Comparison of ENCODE assay signal across 35 cellular contexts in the genomic region with DNA sequence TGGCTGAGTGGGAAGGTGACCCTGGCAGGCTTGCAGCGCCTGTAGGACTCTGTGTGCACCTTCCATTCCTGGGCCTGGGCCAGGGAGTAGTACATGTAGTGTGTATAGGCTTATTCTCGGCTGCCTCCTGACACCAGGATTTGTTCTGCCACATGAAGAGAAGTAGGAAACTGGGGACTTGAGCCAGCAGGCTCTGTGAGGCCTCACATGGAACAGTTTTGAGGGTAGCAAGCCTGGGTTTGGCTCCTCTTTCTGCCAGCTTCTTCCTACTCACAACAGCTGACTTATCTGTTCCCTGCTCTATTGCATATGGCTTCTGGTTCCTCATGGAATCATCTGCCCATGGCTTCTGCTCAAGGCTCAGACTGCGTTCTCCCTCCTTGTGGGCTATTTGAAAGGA. TPM values are rescaled to one million over a fixed set of nuclear protein-coding genes. Genes with fewer than 3 reads are reported as not detected.
"Had no signal": no experiment of that assay in that cellular context is flagged by ENCODE, and none has a peak within 500 bp of the region (broad histone marks: within the 10 kb centered on the region; RNA-seq: fewer than 3 reads in every experiment).

No MANE protein-coding gene starts in this region.

- DNase-seq: activated CD4-positive, alpha-beta memory T cell treated with anti-CD3 and anti-CD28 coated beads, Interleukin-2, amount 10 ng/mL, durations not matched to agents 7 days and 5 days; activated CD4-positive, alpha-beta T cell treated with anti-CD3 and anti-CD28 coated beads for 1 hour; activated CD4-positive, alpha-beta T cell treated with anti-CD3 and anti-CD28 coated beads for 48 hours; activated CD4-positive, CD25-positive, alpha-beta regulatory T cell; activated CD8-positive, alpha-beta memory T cell treated with anti-CD3 and anti-CD28 coated beads for 24 hours; activated CD8-positive, alpha-beta memory T cell treated with anti-CD3 and anti-CD28 coated beads, Interleukin-2, amount 10 ng/mL, durations not matched to agents 7 days and 5 days; activated CD8-positive, alpha-beta memory T cell treated with anti-CD3 and anti-CD28 coated beads, Interleukin-2, amount 50 U/mL, for 48 hours; activated gamma-delta T cell treated with Interleukin-2 at 50 U/mL for 16 hours; activated naive CD4-positive, alpha-beta T cell treated with anti-CD3 and anti-CD28 coated beads for 36 hours; activated T-cell treated with anti-CD3 and anti-CD28 coated beads, Interleukin-2, amount 50 U/mL, for 1 hour; adrenal gland; body of pancreas; caudate nucleus; cerebellar nuclear complex; Karpas-422; KBM-7; NCI-H1105; NCI-H1417 treated with DMSO at 0.1 percent for 48 hours; NCI-H1694; NCI-H1930; NCI-H2081 treated with DMSO at 0.1 percent for 48 hours; NCI-H345; NCI-H524 treated with DMSO at 0.1 percent for 48 hours; SIG-M5; T-cell; T-helper 2 cell; T-helper 9 cell had no signal

- H3K4me1 ChIP-seq: adrenal gland, body of pancreas, breast epithelium had no signal

- H3K27me3 Mint-ChIP-seq: activated CD4-positive, alpha-beta memory T cell treated with anti-CD3 and anti-CD28 coated beads, Interleukin-2, amount 10 ng/mL, durations not matched to agents 7 days and 5 days; activated CD8-positive, alpha-beta memory T cell treated with anti-CD3 and anti-CD28 coated beads, Interleukin-2, amount 10 ng/mL, durations not matched to agents 7 days and 5 days; T-cell had no signal

- H3K9me3 ChIP-seq: adrenal gland, body of pancreas, breast epithelium had no signal

- ATAC-seq: activated CD8-positive, alpha-beta memory T cell treated with anti-CD3 and anti-CD28 coated beads, Interleukin-2, amount 10 ng/mL, durations not matched to agents 7 days and 5 days; activated naive CD4-positive, alpha-beta T cell treated with anti-CD3 and anti-CD28 coated beads, Interleukin-2, amount 50 U/mL, for 72 hours; body of pancreas; Panc1; SK-N-SH treated with all-trans-retinoic acid at 6 μM for 48 hours; T-cell had no signal

- H3K27ac ChIP-seq: adrenal gland, body of pancreas, breast epithelium, VCaP had no signal

- H3K4me3 ChIP-seq: adrenal gland, body of pancreas, breast epithelium had no signal

- H3K4me3 Mint-ChIP-seq: activated CD4-positive, alpha-beta memory T cell treated with anti-CD3 and anti-CD28 coated beads, Interleukin-2, amount 10 ng/mL, durations not matched to agents 7 days and 5 days; activated CD8-positive, alpha-beta memory T cell treated with anti-CD3 and anti-CD28 coated beads, Interleukin-2, amount 10 ng/mL, durations not matched to agents 7 days and 5 days; activated naive CD4-positive, alpha-beta T cell treated with anti-CD3 and anti-CD28 coated beads for 36 hours; T-cell had no signal

- H3K4me1 Mint-ChIP-seq: activated CD4-positive, alpha-beta memory T cell treated with anti-CD3 and anti-CD28 coated beads, Interleukin-2, amount 10 ng/mL, durations not matched to agents 7 days and 5 days; activated CD8-positive, alpha-beta memory T cell treated with anti-CD3 and anti-CD28 coated beads, Interleukin-2, amount 10 ng/mL, durations not matched to agents 7 days and 5 days; T-cell had no signal

- H3K27ac Mint-ChIP-seq: activated CD4-positive, alpha-beta memory T cell treated with anti-CD3 and anti-CD28 coated beads, Interleukin-2, amount 10 ng/mL, durations not matched to agents 7 days and 5 days; activated CD8-positive, alpha-beta memory T cell treated with anti-CD3 and anti-CD28 coated beads, Interleukin-2, amount 10 ng/mL, durations not matched to agents 7 days and 5 days; activated naive CD4-positive, alpha-beta T cell treated with anti-CD3 and anti-CD28 coated beads for 36 hours; activated T-helper 2 cell treated with anti-CD3 and anti-CD28 coated beads, Interferon-gamma antibody, Interleukin-2, Interleukin-4, amounts not matched to agents 10 μg/mL and 5 μg/mL and 100 μg/mL, durations not matched to agents 14 hours and 24 hours and 36 hours; T-cell had no signal

- H3K36me3 ChIP-seq: adrenal gland, breast epithelium had no signal

- FAIRE-seq: astrocyte had no signal

- H3K27me3 ChIP-seq: adrenal gland, body of pancreas, breast epithelium had no signal

RNA-seq across cellular contexts. Expression of a gene that starts 10.8 kb away (rescaled TPM):
- total RNA-seq: activated CD4-positive, alpha-beta memory T cell treated with anti-CD3 and anti-CD28 coated beads, Interleukin-2, amount 10 ng/mL, durations not matched to agents 7 days and 5 days; activated CD8-positive, alpha-beta memory T cell treated with anti-CD3 and anti-CD28 coated beads, Interleukin-2, amount 10 ng/mL, durations not matched to agents 7 days and 5 days; activated naive CD4-positive, alpha-beta T cell treated with anti-CD3 and anti-CD28 coated beads for 36 hours; activated naive CD4-positive, alpha-beta T cell treated with anti-CD3 and anti-CD28 coated beads, Interleukin-2, amount 50 U/mL, for 72 hours; activated T-helper 2 cell treated with anti-CD3 and anti-CD28 coated beads, Interferon-gamma antibody, Interleukin-2, Interleukin-4, amounts not matched to agents 10 μg/mL and 5 μg/mL and 100 μg/mL, durations not matched to agents 14 hours and 24 hours and 36 hours; body of pancreas; SK-MEL-5; T-cell had no signal
